Comparison of ENCODE assay signal across 19 cellular contexts in genomic region chr12:27575780-27576154, GRCh38. TPM values are rescaled to one million over a fixed set of nuclear protein-coding genes. Genes with fewer than 3 reads are reported as not detected.
A peak's percentile ranks its signal among the peaks of the same experiment; 100 is the strongest.
DNase-seq lines count a peak whose midpoint lies in the region; ATAC-seq, FAIRE-seq and TF ChIP-seq lines count a peak whose summit lies in the region.
"Had no signal": no experiment of that assay in that cellular context is flagged by ENCODE, and none has a peak within 500 bp of the region (broad histone marks: within the 10 kb centered on the region; RNA-seq: fewer than 3 reads in every experiment).

No MANE protein-coding gene starts in this region.

- TF ChIP-seq EP300 in suprapubic skin (IDR thresholded peaks at IDR 0.05) = no peak

- TF ChIP-seq CTCF in Loucy (conservative IDR thresholded peaks at IDR 0.05; ENCODE audit: low read length) (no peak), ascending aorta (IDR thresholded peaks at IDR 0.05) (no peak), kidney (IDR thresholded peaks at IDR 0.05; ENCODE audit: borderline replicate concordance, extremely low read depth, insufficient read depth) (no peak), suprapubic skin (IDR thresholded peaks at IDR 0.05) (no peak)

- H3K79me2 ChIP-seq in Loucy (ENCODE audit: insufficient read depth, low read length) = no peaks in the 10 kb centered on the region

- H3K9me3 Mint-ChIP-seq in activated CD8-positive, alpha-beta T cell treated with anti-CD3 and anti-CD28 coated beads, Interleukin-2, amount 10 ng/mL, durations not matched to agents 7 days and 5 days (ENCODE audit: insufficient read depth) = no peaks in the 10 kb centered on the region
- H3K9me3 Mint-ChIP-seq: activated CD4-positive, alpha-beta memory T cell treated with anti-CD3 and anti-CD28 coated beads, Interleukin-2, amount 10 ng/mL, durations not matched to agents 7 days and 5 days; activated naive CD8-positive, alpha-beta T cell treated with anti-CD3 and anti-CD28 coated beads, Interleukin-2, amount 50 U/mL, for 24 hours; neural progenitor cell had no signal

- H3K4me1 Mint-ChIP-seq in activated CD8-positive, alpha-beta T cell treated with anti-CD3 and anti-CD28 coated beads, Interleukin-2, amount 10 ng/mL, durations not matched to agents 7 days and 5 days (ENCODE audit: low read depth) = peaks cover 21% of the 10 kb centered on the region
- H3K4me1 Mint-ChIP-seq: activated CD4-positive, alpha-beta memory T cell treated with anti-CD3 and anti-CD28 coated beads, Interleukin-2, amount 10 ng/mL, durations not matched to agents 7 days and 5 days; neural progenitor cell had no signal

- no peaks in the 10 kb centered on the region for H3F3A ChIP-seq in Loucy (ENCODE audit: low read depth)

- FAIRE-seq in kidney (lab: Jason Lieb, UNC) = peak; percentile 8
- FAIRE-seq: H54 had no signal

- H3K36me3 ChIP-seq in Loucy (ENCODE audit: insufficient read depth, low read length) (no peaks in the 10 kb centered on the region), ascending aorta (peaks cover 0 to 12% of the 10 kb centered on the region in 2 donors), kidney (ENCODE audit: control insufficient read depth in 1 of 2, insufficient read depth in 2 of 2, low read length in 2 of 2) (peaks cover 5 to 11% of the 10 kb centered on the region in 2 donors), suprapubic skin (peaks cover 4% of the 10 kb centered on the region)
- H3K36me3 ChIP-seq: neural progenitor cell had no signal

- WGBS in suprapubic skin = 49% methylated on average over 1 of the region's 1 CpG

- H3K27me3 ChIP-seq in Loucy (ENCODE audit: insufficient read depth, low read length, poor library complexity, severe bottlenecking) = no peaks in the 10 kb centered on the region
- H3K27me3 ChIP-seq in ascending aorta = no peaks in the 10 kb centered on the region
- no peaks in the 10 kb centered on the region for H3K27me3 ChIP-seq in suprapubic skin
- H3K27me3 ChIP-seq: neural progenitor cell had no signal

- intact Hi-C loops in ascending aorta (cut with DNase I) = no loop called here
- intact Hi-C loops in kidney (cut with DNase I) = no loop called here

- DNase-seq in ascending aorta (ENCODE audit: low spot score in 2 of 2) (no peak), kidney (no peak), suprapubic skin (ENCODE audit: low spot score in 2 of 2) (no peak)
- DNase-seq in activated CD8-positive, alpha-beta T cell treated with anti-CD3 and anti-CD28 coated beads, Interleukin-2, amount 10 ng/mL, durations not matched to agents 7 days and 5 days = no peak
- DNase-seq: activated CD4-positive, alpha-beta memory T cell treated with anti-CD3 and anti-CD28 coated beads, Interleukin-2, amount 10 ng/mL, durations not matched to agents 7 days and 5 days; activated naive CD8-positive, alpha-beta T cell treated with anti-CD3 and anti-CD28 coated beads, Interleukin-2, amount 50 U/mL, for 24 hours; activated T-cell treated with anti-CD3 and anti-CD28 coated beads, Interleukin-2, amount 50 U/mL, for 48 hours; C1 segment of cervical spinal cord; NCI-H187 treated with DMSO at 0.1 percent for 48 hours; NCI-H510A; right cardiac atrium; stimulated activated CD4-positive, alpha-beta T cell treated with anti-CD3 and anti-CD28 coated beads, Interleukin-2, amount 100 ng/mL, for 24 hours; substantia nigra had no signal

- H3K9ac ChIP-seq in Loucy (ENCODE audit: low read depth, low read length, poor library complexity, severe bottlenecking) (no peak overlapping the region), kidney (ENCODE audit: low read length in 2 of 2) (no peak overlapping the region)
- H3K9ac ChIP-seq: neural progenitor cell had no signal

- no peak overlapping the region for H3K4me3 Mint-ChIP-seq in activated CD8-positive, alpha-beta T cell treated with anti-CD3 and anti-CD28 coated beads, Interleukin-2, amount 10 ng/mL, durations not matched to agents 7 days and 5 days
- H3K4me3 Mint-ChIP-seq: activated CD4-positive, alpha-beta memory T cell treated with anti-CD3 and anti-CD28 coated beads, Interleukin-2, amount 10 ng/mL, durations not matched to agents 7 days and 5 days; activated naive CD8-positive, alpha-beta T cell treated with anti-CD3 and anti-CD28 coated beads, Interleukin-2, amount 50 U/mL, for 24 hours; neural progenitor cell had no signal

- ATAC-seq in HG03139 (IDR thresholded peaks at IDR 0.05; ENCODE audit: unreplicated experiment) (no peak), HG03342 (IDR thresholded peaks at IDR 0.05; ENCODE audit: unreplicated experiment) (no peak)
- ATAC-seq in activated CD8-positive, alpha-beta T cell treated with anti-CD3 and anti-CD28 coated beads, Interleukin-2, amount 10 ng/mL, durations not matched to agents 7 days and 5 days = no peak
- ATAC-seq: activated naive CD8-positive, alpha-beta T cell treated with anti-CD3 and anti-CD28 coated beads, Interleukin-2, amount 50 U/mL, for 24 hours; right cardiac atrium had no signal

- H3K27ac ChIP-seq in ascending aorta = peak overlapping the region; percentile 43
- peak overlapping the region in 1 of 2 donors; percentile 48 for H3K27ac ChIP-seq in kidney (ENCODE audit: low read depth in 2 of 2, low read length in 2 of 2)
- peak overlapping the region; percentile 20 for H3K27ac ChIP-seq in suprapubic skin
- H3K27ac ChIP-seq: neural progenitor cell, SK-N-MC had no signal

- H3K4me3 ChIP-seq in Loucy (ENCODE audit: low read length, poor library complexity, severe bottlenecking) (no peak overlapping the region), ascending aorta (no peak overlapping the region), kidney (ENCODE audit: low read length in 2 of 2) (no peak overlapping the region), suprapubic skin (no peak overlapping the region)
- H3K4me3 ChIP-seq: neural progenitor cell, SK-N-MC had no signal

- H3K4me1 ChIP-seq in Loucy (ENCODE audit: insufficient read depth, low read length, poor library complexity, severe bottlenecking) = peaks cover 16% of the 10 kb centered on the region
- H3K4me1 ChIP-seq in ascending aorta = peaks cover 0 to 31% of the 10 kb centered on the region in 2 donors
- H3K4me1 ChIP-seq in kidney (ENCODE audit: control insufficient read depth in 1 of 2, insufficient read depth in 1 of 2, low read depth in 1 of 2, low read length in 2 of 2) = peaks cover 4 to 8% of the 10 kb centered on the region in 2 donors
- peaks cover 29% of the 10 kb centered on the region for H3K4me1 ChIP-seq in suprapubic skin
- H3K4me1 ChIP-seq: neural progenitor cell had no signal

- no peaks in the 10 kb centered on the region for H3K9me2 ChIP-seq in Loucy (replicated peaks; ENCODE audit: low read depth, low read length)

- H3K9me3 ChIP-seq in Loucy (ENCODE audit: insufficient read depth, low read depth, low read length) (no peaks in the 10 kb centered on the region), ascending aorta (no peaks in the 10 kb centered on the region), kidney (ENCODE audit: control insufficient read depth in 1 of 2, low read length in 2 of 2) (no peaks in the 10 kb centered on the region), suprapubic skin (no peaks in the 10 kb centered on the region)

- CTCF ChIA-PET in activated CD8-positive, alpha-beta T cell treated with anti-CD3 and anti-CD28 coated beads, Interleukin-2, amount 10 ng/mL, durations not matched to agents 7 days and 5 days (lab: Charles Lee) = interaction anchor here (0.6 kb wide), 1 partner anchor 77 kb away, joined by 3 read pairs; no protein-coding TSS in a partner anchor

- H3K4me2 ChIP-seq in Loucy (ENCODE audit: low read depth, low read length, poor library complexity, severe bottlenecking) = peak overlapping the region; percentile 2
- H3K4me2 ChIP-seq: neural progenitor cell had no signal

- no peak overlapping the region for H3K27ac Mint-ChIP-seq in activated CD8-positive, alpha-beta T cell treated with anti-CD3 and anti-CD28 coated beads, Interleukin-2, amount 10 ng/mL, durations not matched to agents 7 days and 5 days
- H3K27ac Mint-ChIP-seq: activated CD4-positive, alpha-beta memory T cell treated with anti-CD3 and anti-CD28 coated beads, Interleukin-2, amount 10 ng/mL, durations not matched to agents 7 days and 5 days; activated naive CD8-positive, alpha-beta T cell treated with anti-CD3 and anti-CD28 coated beads, Interleukin-2, amount 50 U/mL, for 24 hours; neural progenitor cell had no signal

- POLR2A ChIA-PET in activated CD8-positive, alpha-beta T cell treated with anti-CD3 and anti-CD28 coated beads, Interleukin-2, amount 10 ng/mL, durations not matched to agents 7 days and 5 days (lab: Charles Lee) = interaction anchor here (0.7 kb wide), 1 partner anchor 1249 kb away, joined by 3 read pairs; no protein-coding TSS in a partner anchor

- peaks cover 3% of the 10 kb centered on the region for H3K36me3 Mint-ChIP-seq in activated CD8-positive, alpha-beta T cell treated with anti-CD3 and anti-CD28 coated beads, Interleukin-2, amount 10 ng/mL, durations not matched to agents 7 days and 5 days (ENCODE audit: low read depth)

- H3K27me3 Mint-ChIP-seq in activated CD8-positive, alpha-beta T cell treated with anti-CD3 and anti-CD28 coated beads, Interleukin-2, amount 10 ng/mL, durations not matched to agents 7 days and 5 days (ENCODE audit: low read depth) = no peaks in the 10 kb centered on the region
- H3K27me3 Mint-ChIP-seq: activated CD4-positive, alpha-beta memory T cell treated with anti-CD3 and anti-CD28 coated beads, Interleukin-2, amount 10 ng/mL, durations not matched to agents 7 days and 5 days; activated naive CD8-positive, alpha-beta T cell treated with anti-CD3 and anti-CD28 coated beads, Interleukin-2, amount 50 U/mL, for 24 hours had no signal

- TF ChIP-seq POLR2A in suprapubic skin (IDR thresholded peaks at IDR 0.05) = no peak

- H2AFZ ChIP-seq in Loucy (ENCODE audit: low read length) = no peak overlapping the region
- H2AFZ ChIP-seq: neural progenitor cell had no signal

- H4K20me1 ChIP-seq in Loucy (ENCODE audit: insufficient read depth, low read length, poor library complexity, severe bottlenecking) = no peaks in the 10 kb centered on the region

RNA-seq across cellular contexts. Expression of gene PPFIBP1, which starts 51.8 kb away (rescaled TPM):
- 56.4 TPM for total RNA-seq in ascending aorta
- total RNA-seq in kidney = 175 TPM
- 12.7 TPM for polyA plus RNA-seq in kidney (ENCODE audit: insufficient read depth, low read depth, low replicate concordance)
- 100 to 1,000 TPM in 1 of 4 donors, 10 to 100 TPM in 3; 48.6 to 148 (median 74.8) TPM for total RNA-seq in suprapubic skin
- total RNA-seq in activated CD8-positive, alpha-beta T cell treated with anti-CD3 and anti-CD28 coated beads, Interleukin-2, amount 10 ng/mL, durations not matched to agents 7 days and 5 days = 10 to 100 TPM; 17.5 TPM
